In the genomic region with DNA sequence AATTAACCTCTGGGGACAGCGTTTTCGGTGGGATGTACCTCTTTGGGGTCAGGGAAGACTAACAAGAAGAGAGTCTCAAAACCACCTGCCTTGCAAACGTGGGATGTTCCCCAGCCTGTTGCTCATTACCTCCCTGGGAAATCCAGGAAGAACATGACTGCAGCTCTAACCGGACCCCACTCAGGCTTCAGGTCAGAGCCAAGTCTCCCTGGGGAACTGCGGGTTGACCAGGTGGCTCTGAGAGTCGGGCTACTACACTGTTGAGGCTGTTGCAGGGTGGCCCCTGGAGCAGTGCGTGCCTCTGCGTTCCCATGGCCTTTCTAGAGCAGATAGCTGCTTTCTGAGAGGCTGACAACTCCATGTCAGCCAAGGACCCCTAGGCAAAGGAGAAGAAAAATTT, we compare ENCODE assay signal across 21 cellular contexts.
A peak's percentile ranks its signal among the peaks of the same experiment; 100 is the strongest.
DNase-seq lines count a peak whose midpoint lies in the region; ATAC-seq, FAIRE-seq and TF ChIP-seq lines count a peak whose summit lies in the region.
"Had no signal": no experiment of that assay in that cellular context is flagged by ENCODE, and none has a peak within 500 bp of the region (broad histone marks: within the 10 kb centered on the region; RNA-seq: fewer than 3 reads in every experiment).

No MANE protein-coding gene starts in this region.

- H3K36me3 Mint-ChIP-seq in type B pancreatic cell: no peaks in the 10 kb centered on the region
- no peaks in the 10 kb centered on the region for H3K36me3 Mint-ChIP-seq in activated naive CD8-positive, alpha-beta T cell treated with anti-CD3 and anti-CD28 coated beads, Interleukin-2, amount 50 U/mL, for 24 hours (ENCODE audit: low read depth)
- H3K36me3 Mint-ChIP-seq: CD4-positive, CD25-positive, alpha-beta regulatory T cell; CD8-positive, alpha-beta T cell had no signal

- H3K9ac ChIP-seq in H1 (replicated peaks in 1 of 4; ENCODE audit: extremely low read depth in 1 of 4, low read depth in 3 of 4, low read length in 3 of 4): no peak overlapping the region
- no peak overlapping the region for H3K9ac ChIP-seq in neuronal stem cell (ENCODE audit: low read depth, low read length, poor library complexity)
- H3K9ac ChIP-seq: BLaER1, GM23248 had no signal

- TF ChIP-seq CTCF in H1 (IDR thresholded peaks at IDR 0.05; ENCODE audit: control extremely low read depth in 1 of 3, insufficient read depth in 1 of 3, low read depth in 1 of 3, low read length in 3 of 3): no peak
- no peak for TF ChIP-seq CTCF in spleen (IDR thresholded peaks at IDR 0.05 in 8 of 11, conservative IDR thresholded peaks at IDR 0.05 in 3 of 11)
- no peak for TF ChIP-seq CTCF in type B pancreatic cell (conservative IDR thresholded peaks at IDR 0.05)

- intact Hi-C loops in spleen (cut with DNase I; ENCODE audit: low total_unique reads): no loop called here

- H3K56ac ChIP-seq in H1 (replicated peaks; ENCODE audit: insufficient read length, low read depth, low read length): no peak overlapping the region

- no peak overlapping the region for H3K4me3 Mint-ChIP-seq in type B pancreatic cell
- no peak overlapping the region for H3K4me3 Mint-ChIP-seq in activated naive CD8-positive, alpha-beta T cell treated with anti-CD3 and anti-CD28 coated beads, Interleukin-2, amount 50 U/mL, for 24 hours
- H3K4me3 Mint-ChIP-seq: B cell; CD4-positive, CD25-positive, alpha-beta regulatory T cell; CD8-positive, alpha-beta T cell; H9 had no signal

- POLR2A ChIA-PET in H1 (lab: Charles Lee; ENCODE audit: partially characterized antibody): no interaction called here

- H3K4me3 ChIP-seq in SJCRH30 (no peak overlapping the region), H1 (ENCODE audit: extremely low read depth in 1 of 4, insufficient read depth in 2 of 4, low read depth in 3 of 4, low read length in 4 of 4) (no peak overlapping the region), neuronal stem cell (ENCODE audit: low read length in 2 of 2) (peak overlapping the region in 1 of 2 donors; percentile 12), spleen (no peak overlapping the region)
- H3K4me3 ChIP-seq: BLaER1, GM23248 had no signal

- WGBS in H1 (ENCODE audit: extremely low coverage in 1 of 2, insufficient coverage in 1 of 2, insufficient read length in 1 of 2, insufficient replicate concordance in 2 of 2, low coverage in 1 of 2, low lambda C conversion rate in 2 of 2, missing lambda C conversion rate in 1 of 2), 2 experiments: 87% methylated on average over 8 of the region's 8 CpGs; no CpG with 5 or more reads in 1 of the 2 experiments
- WGBS in neuronal stem cell (ENCODE audit: extremely low coverage in 2 of 2, insufficient read length in 2 of 2, insufficient replicate concordance in 1 of 2), 2 donors: no CpG with 5 or more reads among the region's 8 CpGs
- WGBS in spleen, 5 donors: 65 to 76% (median 72%) methylated on average over 8 of the region's 8 CpGs

- H2BK120ac ChIP-seq in H1 (replicated peaks; ENCODE audit: low read depth, low read length) (no peak overlapping the region), neuronal stem cell (ENCODE audit: low read depth, low read length) (no peak overlapping the region)

- H2BK15ac ChIP-seq in H1 (ENCODE audit: low read length) (no peak overlapping the region), neuronal stem cell (ENCODE audit: low read length) (no peak overlapping the region)

- peak; percentile 35 to 52 for DNase-seq in SJCRH30
- DNase-seq in H1 (ENCODE audit: low read depth in 1 of 2, low spot score in 2 of 2): no peak
- no peak for DNase-seq in neuronal stem cell (ENCODE audit: low spot score)
- DNase-seq in spleen: peak; percentile 33
- DNase-seq in T-helper 2 cell: no peak
- DNase-seq in NCI-H524 treated with DMSO at 0.1 percent for 48 hours (lab: John Stamatoyannopoulos, UW): no peak
- DNase-seq in type B pancreatic cell (ENCODE audit: extremely low spot score, unreplicated experiment): no peak
- no peak for DNase-seq in activated naive CD8-positive, alpha-beta T cell treated with anti-CD3 and anti-CD28 coated beads, Interleukin-2, amount 50 U/mL, for 24 hours
- DNase-seq: Caco-2; CD4-positive, CD25-positive, alpha-beta regulatory T cell; CD8-positive, alpha-beta T cell; DMS153; DND-41; GM23248; H9 had no signal

- no peak overlapping the region for H4K5ac ChIP-seq in H1 (ENCODE audit: insufficient read length, low read depth, low read length)

- no peak for FAIRE-seq in H1 (lab: Jason Lieb, UNC)
- FAIRE-seq: G401.6, GM12892 had no signal

- H3K79me1 ChIP-seq in H1 (ENCODE audit: low read depth, low read length) (no peaks in the 10 kb centered on the region), neuronal stem cell (ENCODE audit: low read depth, low read length) (no peaks in the 10 kb centered on the region)

- H3K9me3 ChIP-seq in SJCRH30 (replicated peaks): no peaks in the 10 kb centered on the region
- no peaks in the 10 kb centered on the region for H3K9me3 ChIP-seq in H1 (ENCODE audit: insufficient read depth in 2 of 2, low read depth in 1 of 2, low read length in 1 of 2)
- H3K9me3 ChIP-seq in neuronal stem cell (replicated peaks in 1 of 2; ENCODE audit: control insufficient read depth in 2 of 2, insufficient read depth in 1 of 2, low read depth in 1 of 2, low read length in 2 of 2): no peaks in the 10 kb centered on the region
- H3K9me3 ChIP-seq in spleen: no peaks in the 10 kb centered on the region
- H3K9me3 ChIP-seq: BLaER1, Caco-2 had no signal

- H4K20me1 ChIP-seq in H1 (replicated peaks in 1 of 2; ENCODE audit: control insufficient read depth in 1 of 2, insufficient read depth in 2 of 2, low read length in 2 of 2): no peaks in the 10 kb centered on the region
- H4K20me1 ChIP-seq: BLaER1 had no signal

- H2BK12ac ChIP-seq in H1 (ENCODE audit: low read depth, low read length): 0 out of 2 replicates have a peak overlapping the region, but pooled peaks have one; percentile 9
- H2BK12ac ChIP-seq in neuronal stem cell (ENCODE audit: low read length): no peak overlapping the region

- H4K8ac ChIP-seq in H1 (ENCODE audit: extremely low read depth, insufficient read depth, low read length) (no peak overlapping the region), neuronal stem cell (ENCODE audit: low read depth, low read length) (no peak overlapping the region)

- H3K4me1 Mint-ChIP-seq in type B pancreatic cell (ENCODE audit: unreplicated experiment): peaks cover 11% of the 10 kb centered on the region
- H3K4me1 Mint-ChIP-seq in activated naive CD8-positive, alpha-beta T cell treated with anti-CD3 and anti-CD28 coated beads, Interleukin-2, amount 50 U/mL, for 24 hours: no peaks in the 10 kb centered on the region
- H3K4me1 Mint-ChIP-seq: B cell; CD4-positive, CD25-positive, alpha-beta regulatory T cell had no signal

- no peak overlapping the region for H3K4me2 ChIP-seq in H1 (ENCODE audit: insufficient read depth in 1 of 2, low read depth in 2 of 2, low read length in 2 of 2)
- H3K4me2 ChIP-seq in neuronal stem cell (ENCODE audit: insufficient read depth, low read length, poor library complexity, severe bottlenecking): no peak overlapping the region
- H3K4me2 ChIP-seq: BLaER1 had no signal

- no peaks in the 10 kb centered on the region for H3K79me2 ChIP-seq in H1 (ENCODE audit: control insufficient read depth in 1 of 2, insufficient read depth in 2 of 2, low read length in 2 of 2)

- H3K36me3 ChIP-seq in SJCRH30 (no peaks in the 10 kb centered on the region), H1 (ENCODE audit: control insufficient read depth in 2 of 4, insufficient read depth in 4 of 4, low read length in 3 of 4) (no peaks in the 10 kb centered on the region), neuronal stem cell (replicated peaks in 1 of 2; ENCODE audit: control insufficient read depth in 2 of 2, insufficient read depth in 2 of 2, low read length in 2 of 2) (no peaks in the 10 kb centered on the region), spleen (no peaks in the 10 kb centered on the region)
- H3K36me3 ChIP-seq: BLaER1 had no signal

- no peaks in the 10 kb centered on the region for H3K9me3 Mint-ChIP-seq in type B pancreatic cell
- H3K9me3 Mint-ChIP-seq in activated naive CD8-positive, alpha-beta T cell treated with anti-CD3 and anti-CD28 coated beads, Interleukin-2, amount 50 U/mL, for 24 hours: peaks cover 4% of the 10 kb centered on the region
- H3K9me3 Mint-ChIP-seq: CD8-positive, alpha-beta T cell; H9 had no signal

- H3K27ac ChIP-seq in SJCRH30 (no peak overlapping the region), H1 (ENCODE audit: low read depth, low read length) (no peak overlapping the region), neuronal stem cell (replicated peaks; ENCODE audit: low read length) (no peak overlapping the region), spleen (no peak overlapping the region)
- H3K27ac ChIP-seq: BLaER1, C4-2B, GM23248 had no signal

- CTCF ChIA-PET in H1 (lab: Charles Lee; ENCODE audit: partially characterized antibody): interaction anchor here (1.5 kb wide), 2 partner anchors 13 to 175 kb away, joined by 4 to 5 read pairs; no protein-coding TSS in a partner anchor

- TF ChIP-seq RAD21 in H1 (IDR thresholded peaks at IDR 0.05 in 1 of 2, conservative IDR thresholded peaks at IDR 0.05 in 1 of 2; ENCODE audit: low read depth in 2 of 2, low read length in 2 of 2): no peak

- H3K27me3 ChIP-seq in SJCRH30 (no peaks in the 10 kb centered on the region), H1 (replicated peaks in 1 of 4; ENCODE audit: control insufficient read depth in 3 of 4, extremely low read depth in 1 of 4, insufficient read depth in 3 of 4, low read length in 3 of 4) (no peaks in the 10 kb centered on the region), neuronal stem cell (ENCODE audit: control insufficient read depth in 3 of 3, insufficient read depth in 3 of 3, low read depth in 1 of 3, low read length in 3 of 3) (peaks cover 0 to 7% (median 0%) of the 10 kb centered on the region in 3 experiments), spleen (replicated peaks in 1 of 7) (peaks cover 0 to 64% (median 0%) of the 10 kb centered on the region in 7 donors)
- H3K27me3 ChIP-seq: BLaER1 had no signal

- H4K91ac ChIP-seq in H1 (replicated peaks; ENCODE audit: insufficient read length, low read length): no peak overlapping the region
- no peak overlapping the region for H4K91ac ChIP-seq in neuronal stem cell (ENCODE audit: low read depth, low read length, poor library complexity)

- H3K27me3 Mint-ChIP-seq in type B pancreatic cell: peaks cover 42% of the 10 kb centered on the region
- H3K27me3 Mint-ChIP-seq in activated naive CD8-positive, alpha-beta T cell treated with anti-CD3 and anti-CD28 coated beads, Interleukin-2, amount 50 U/mL, for 24 hours: peaks cover 5% of the 10 kb centered on the region

- H3K14ac ChIP-seq in H1 (ENCODE audit: insufficient read length) (no peak overlapping the region), neuronal stem cell (ENCODE audit: low read length) (no peak overlapping the region)

- H3K4me1 ChIP-seq in SJCRH30: peaks cover 49% of the 10 kb centered on the region
- peaks cover 0 to 2% (median 0%) of the 10 kb centered on the region in 4 experiments; a peak in 1 of 7 replicates for H3K4me1 ChIP-seq in H1 (replicated peaks in 1 of 4; ENCODE audit: control insufficient read depth in 3 of 4, insufficient read depth in 4 of 4, low read length in 3 of 4)
- H3K4me1 ChIP-seq in neuronal stem cell (ENCODE audit: control insufficient read depth in 2 of 2, insufficient read depth in 1 of 2, low read depth in 1 of 2, low read length in 2 of 2): peaks cover 0 to 8% of the 10 kb centered on the region in 2 donors
- H3K4me1 ChIP-seq in spleen: no peaks in the 10 kb centered on the region
- H3K4me1 ChIP-seq: Caco-2 had no signal

- no peak overlapping the region for H3K4ac ChIP-seq in H1 (replicated peaks; ENCODE audit: insufficient read length, low read depth, low read length)
- H3K4ac ChIP-seq in neuronal stem cell (ENCODE audit: low read length): no peak overlapping the region

- TF ChIP-seq EP300 in H1 (IDR thresholded peaks at IDR 0.05; ENCODE audit: borderline replicate concordance in 1 of 2, low read depth in 2 of 2, low read length in 2 of 2): no peak

- no peak overlapping the region for H3K18ac ChIP-seq in H1 (ENCODE audit: extremely low read depth, low read length)
- H3K18ac ChIP-seq in neuronal stem cell (ENCODE audit: low read length): no peak overlapping the region

- ATAC-seq in activated naive CD8-positive, alpha-beta T cell treated with anti-CD3 and anti-CD28 coated beads, Interleukin-2, amount 50 U/mL, for 24 hours: no peak
- ATAC-seq: CD8-positive, alpha-beta T cell; HCT116 had no signal

- H2BK5ac ChIP-seq in H1 (ENCODE audit: low read depth, low read length): no peak overlapping the region
- no peak overlapping the region for H2BK5ac ChIP-seq in neuronal stem cell (ENCODE audit: low read length)

- H3K27ac Mint-ChIP-seq in type B pancreatic cell: no peak overlapping the region
- H3K27ac Mint-ChIP-seq in activated naive CD8-positive, alpha-beta T cell treated with anti-CD3 and anti-CD28 coated beads, Interleukin-2, amount 50 U/mL, for 24 hours: no peak overlapping the region
- H3K27ac Mint-ChIP-seq: B cell; CD4-positive, CD25-positive, alpha-beta regulatory T cell; CD8-positive, alpha-beta T cell; H9 had no signal

- H2AK5ac ChIP-seq in H1 (ENCODE audit: low read depth, low read length) (no peak overlapping the region), neuronal stem cell (ENCODE audit: low read depth, low read length) (no peak overlapping the region)

- H3K23ac ChIP-seq in H1 (ENCODE audit: insufficient read length): no peak overlapping the region
- peak overlapping the region; percentile 39 for H3K23ac ChIP-seq in neuronal stem cell (ENCODE audit: low read depth, low read length, poor library complexity)

- H3K23me2 ChIP-seq in H1 (ENCODE audit: low read depth, low read length): peaks cover 8% of the 10 kb centered on the region; the same call in 1 of the 2 replicates

- H2AFZ ChIP-seq in H1 (ENCODE audit: low read length) (no peak overlapping the region), neuronal stem cell (ENCODE audit: low read length) (no peak overlapping the region)
- H2AFZ ChIP-seq: GM23248 had no signal

- no peak overlapping the region for H2BK20ac ChIP-seq in H1 (ENCODE audit: low read length)

- TF ChIP-seq POLR2A in H1 (IDR thresholded peaks at IDR 0.05; ENCODE audit: control extremely low read depth in 1 of 2, low read depth in 2 of 2, low read length in 2 of 2): no peak
- no peak for TF ChIP-seq POLR2A in spleen (IDR thresholded peaks at IDR 0.05)

Comparison
In these comparisons a context has a peak if more than half of its experiments do, and no peak if none do; other contexts are left out.
1. DNase-seq: peak in SJCRH30 (2 of 2) and spleen (single experiment); none in H1 (0 of 2), neuronal stem cell (single experiment), T-helper 2 cell (0 of 5), NCI-H524 treated with DMSO at 0.1 percent for 48 hours (single experiment), type B pancreatic cell (single experiment) and activated naive CD8-positive, alpha-beta T cell treated with anti-CD3 and anti-CD28 coated beads, Interleukin-2, amount 50 U/mL, for 24 hours (single experiment).